Comparison of ENCODE assay signal across 32 cellular contexts in the genomic region with DNA sequence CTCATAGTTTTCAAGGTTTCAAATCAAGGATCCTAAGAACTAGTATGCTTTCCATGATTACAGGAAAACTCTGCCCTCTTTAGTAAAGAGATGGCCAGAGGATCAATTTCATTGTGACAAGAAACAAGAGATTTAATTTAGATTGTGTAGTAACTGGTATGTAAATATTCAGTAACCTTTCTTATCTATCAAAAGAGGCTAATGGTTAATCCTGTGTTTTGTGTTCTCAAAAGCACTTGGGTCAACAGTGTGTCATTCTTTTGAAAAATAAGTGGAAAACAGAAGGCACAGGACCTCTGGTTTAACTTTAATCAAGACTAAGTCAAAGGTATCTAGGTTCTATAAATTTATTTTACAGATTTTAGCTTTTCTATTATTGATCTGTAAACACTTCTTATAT. TPM values are rescaled to one million over a fixed set of nuclear protein-coding genes. Genes with fewer than 3 reads are reported as not detected.
"Had no signal": no experiment of that assay in that cellular context is flagged by ENCODE, and none has a peak within 500 bp of the region (broad histone marks: within the 10 kb centered on the region; RNA-seq: fewer than 3 reads in every experiment).

No MANE protein-coding gene starts in this region.

- H3K36me3 Mint-ChIP-seq: mesothelial cell of epicardium; naive B cell; natural killer cell treated with Interleukin-12 subunit alpha and Interleukin-12 subunit beta and Interleukin-15 and Interleukin-18, amount 100 ng/mL, for 72 hours had no signal

- ATAC-seq: foreskin keratinocyte; gastroesophageal sphincter; left colon; mucosa of descending colon; natural killer cell treated with Interleukin-12 subunit alpha and Interleukin-12 subunit beta and Interleukin-15 and Interleukin-18, amount 100 ng/mL, for 72 hours; psoas muscle; right cardiac atrium; stimulated activated naive CD8-positive, alpha-beta T cell treated with anti-CD3 and anti-CD28 coated beads, Interleukin-15, amount 100 ng/mL, for 72 hours; upper lobe of right lung had no signal

- H3K36me3 ChIP-seq: esophagus muscularis mucosa, gastroesophageal sphincter, suprapubic skin, transverse colon, upper lobe of right lung, uterus had no signal

- H3K27ac Mint-ChIP-seq: mesothelial cell of epicardium; naive B cell; natural killer cell treated with Interleukin-12 subunit alpha and Interleukin-12 subunit beta and Interleukin-15 and Interleukin-18, amount 100 ng/mL, for 72 hours; stimulated activated naive CD8-positive, alpha-beta T cell treated with anti-CD3 and anti-CD28 coated beads, Interleukin-15, amount 100 ng/mL, for 72 hours had no signal

- DNase-seq: central memory CD4-positive, alpha-beta T cell; dorsolateral prefrontal cortex; effector CD8-positive, alpha-beta T cell; foreskin keratinocyte; hippocampal formation; kidney glomerular epithelial cell; left colon; mesenchymal stem cell; mucosa of descending colon; naive B cell; psoas muscle; right cardiac atrium; small intestine; stimulated activated CD4-positive, alpha-beta T cell treated with anti-CD3 and anti-CD28 coated beads, Interleukin-15, amount 100 ng/mL, for 24 hours; stimulated activated CD4-positive, alpha-beta T cell treated with anti-CD3 and anti-CD28 coated beads, Interleukin-4, amount 100 ng/mL, for 1 hour; stimulated activated CD8-positive, alpha-beta memory T cell treated with anti-CD3 and anti-CD28 coated beads, Interleukin-4, amount 100 ng/mL, for 48 hours; stimulated activated naive CD4-positive, alpha-beta T cell; stimulated activated naive CD8-positive, alpha-beta T cell treated with anti-CD3 and anti-CD28 coated beads, Interleukin-15, amount 100 ng/mL, for 72 hours; transverse colon; upper lobe of right lung; uterus had no signal

- H3K27ac ChIP-seq: dorsolateral prefrontal cortex, esophagus muscularis mucosa, foreskin keratinocyte, gastroesophageal sphincter, psoas muscle, suprapubic skin, transverse colon, upper lobe of right lung, uterus had no signal

- H3K9me3 ChIP-seq: gastroesophageal sphincter, mucosa of descending colon, suprapubic skin, transverse colon, upper lobe of right lung, uterus had no signal

- H3K4me1 Mint-ChIP-seq: mesothelial cell of epicardium; naive B cell; neural crest cell; stimulated activated naive CD8-positive, alpha-beta T cell treated with anti-CD3 and anti-CD28 coated beads, Interleukin-15, amount 100 ng/mL, for 72 hours had no signal

- H3K4me3 Mint-ChIP-seq: mesothelial cell of epicardium; natural killer cell treated with Interleukin-12 subunit alpha and Interleukin-12 subunit beta and Interleukin-15 and Interleukin-18, amount 100 ng/mL, for 72 hours; neural crest cell; stimulated activated naive CD8-positive, alpha-beta T cell treated with anti-CD3 and anti-CD28 coated beads, Interleukin-15, amount 100 ng/mL, for 72 hours had no signal

- H3K4me1 ChIP-seq: esophagus muscularis mucosa, foreskin keratinocyte, gastroesophageal sphincter, psoas muscle, suprapubic skin, transverse colon, upper lobe of right lung, uterus had no signal

- FAIRE-seq: colon, endothelial cell of umbilical vein, islet of Langerhans, small intestine had no signal

- H3K27me3 ChIP-seq: dorsolateral prefrontal cortex, esophagus muscularis mucosa, gastroesophageal sphincter, suprapubic skin, transverse colon, upper lobe of right lung, uterus had no signal

- H3K4me3 ChIP-seq: dorsolateral prefrontal cortex, esophagus muscularis mucosa, gastroesophageal sphincter, mucosa of descending colon, psoas muscle, suprapubic skin, transverse colon, upper lobe of right lung, uterus had no signal

- H3K9me3 Mint-ChIP-seq: natural killer cell treated with Interleukin-12 subunit alpha and Interleukin-12 subunit beta and Interleukin-15 and Interleukin-18, amount 100 ng/mL, for 72 hours; stimulated activated naive CD8-positive, alpha-beta T cell treated with anti-CD3 and anti-CD28 coated beads, Interleukin-15, amount 100 ng/mL, for 72 hours had no signal

RNA-seq across cellular contexts. Expression of a gene that starts 59.9 kb away (rescaled TPM):
- total RNA-seq: endothelial cell of umbilical vein; epithelial cell of proximal tubule; foreskin keratinocyte; mesothelial cell of epicardium; natural killer cell treated with Interleukin-12 subunit alpha and Interleukin-12 subunit beta and Interleukin-15 and Interleukin-18, amount 100 ng/mL, for 72 hours; renal cortical epithelial cell had no signal
- polyA plus RNA-seq: foreskin keratinocyte had no signal
